24 cellular contexts compared by ENCODE assay signal in genomic region chr17:11908711-11909146, GRCh38.
"Had no signal": no experiment of that assay in that cellular context is flagged by ENCODE, and none has a peak within 500 bp of the region (broad histone marks: within the 10 kb centered on the region; RNA-seq: fewer than 3 reads in every experiment).

No MANE protein-coding gene starts in this region.

- H3K27ac Mint-ChIP-seq: activated naive CD8-positive, alpha-beta T cell; activated T-cell treated with anti-CD3 and anti-CD28 coated beads, Interleukin-2, amount 50 U/mL, for 24 hours; activated T-helper 17 cell treated with anti-CD3 and anti-CD28 coated beads, Interleukin-2, amount 50 U/mL, for 72 hours; natural killer cell treated with Interleukin-12 subunit alpha and Interleukin-12 subunit beta and Interleukin-15 and Interleukin-18, amount 100 ng/mL, for 72 hours; stimulated activated effector memory CD8-positive, alpha-beta T cell treated with anti-CD3 and anti-CD28 coated beads, Interleukin-12 subunit alpha, Interleukin-12 subunit beta, amount 100 ng/mL, for 72 hours; WTC11 had no signal

- H3K4me3 Mint-ChIP-seq: activated naive CD8-positive, alpha-beta T cell; activated T-cell treated with anti-CD3 and anti-CD28 coated beads, Interleukin-2, amount 50 U/mL, for 24 hours; activated T-helper 17 cell treated with anti-CD3 and anti-CD28 coated beads, Interleukin-2, amount 50 U/mL, for 72 hours; natural killer cell treated with Interleukin-12 subunit alpha and Interleukin-12 subunit beta and Interleukin-15 and Interleukin-18, amount 100 ng/mL, for 72 hours; stimulated activated effector memory CD8-positive, alpha-beta T cell treated with anti-CD3 and anti-CD28 coated beads, Interleukin-12 subunit alpha, Interleukin-12 subunit beta, amount 100 ng/mL, for 72 hours; WTC11 had no signal

- ATAC-seq: activated T-helper 17 cell treated with anti-CD3 and anti-CD28 coated beads, Interleukin-2, amount 50 U/mL, for 72 hours; left ventricle myocardium superior; natural killer cell treated with Interleukin-12 subunit alpha and Interleukin-12 subunit beta and Interleukin-15 and Interleukin-18, amount 100 ng/mL, for 72 hours; right lobe of liver; stimulated activated effector memory CD8-positive, alpha-beta T cell treated with anti-CD3 and anti-CD28 coated beads, Interleukin-12 subunit alpha, Interleukin-12 subunit beta, amount 100 ng/mL, for 72 hours had no signal

- H3K4me3 ChIP-seq: adrenal gland, ascending aorta, esophagus muscularis mucosa, right lobe of liver, skin epidermis, stomach, suprapubic skin, tibial nerve had no signal

- H3K4me1 Mint-ChIP-seq: activated T-helper 17 cell treated with anti-CD3 and anti-CD28 coated beads, Interleukin-2, amount 50 U/mL, for 72 hours; stimulated activated effector memory CD8-positive, alpha-beta T cell treated with anti-CD3 and anti-CD28 coated beads, Interleukin-12 subunit alpha, Interleukin-12 subunit beta, amount 100 ng/mL, for 72 hours; WTC11 had no signal

- H3K36me3 Mint-ChIP-seq: activated naive CD8-positive, alpha-beta T cell; stimulated activated effector memory CD8-positive, alpha-beta T cell treated with anti-CD3 and anti-CD28 coated beads, Interleukin-12 subunit alpha, Interleukin-12 subunit beta, amount 100 ng/mL, for 72 hours had no signal

- DNase-seq: activated CD8-positive, alpha-beta memory T cell treated with anti-CD3 and anti-CD28 coated beads for 24 hours; activated CD8-positive, alpha-beta memory T cell treated with anti-CD3 and anti-CD28 coated beads, Interleukin-2, amount 50 U/mL, for 4 hours; activated T-cell treated with anti-CD3 and anti-CD28 coated beads, Interleukin-2, amount 50 U/mL, for 24 hours; adrenal gland; brain microvascular endothelial cell; central memory CD4-positive, alpha-beta T cell; effector CD8-positive, alpha-beta T cell; hippocampal formation; left ventricle myocardium superior; mammary epithelial cell; right lobe of liver; stimulated activated CD4-positive, alpha-beta T cell treated with anti-CD3 and anti-CD28 coated beads, Interleukin-2, amount 100 ng/mL, for 24 hours; stomach; T-helper 2 cell had no signal

- H3K27me3 Mint-ChIP-seq: activated naive CD8-positive, alpha-beta T cell; activated T-cell treated with anti-CD3 and anti-CD28 coated beads, Interleukin-2, amount 50 U/mL, for 24 hours; activated T-helper 17 cell treated with anti-CD3 and anti-CD28 coated beads, Interleukin-2, amount 50 U/mL, for 72 hours; natural killer cell treated with Interleukin-12 subunit alpha and Interleukin-12 subunit beta and Interleukin-15 and Interleukin-18, amount 100 ng/mL, for 72 hours had no signal
